ENCODE assay signal across 20 cellular contexts in the genomic region with DNA sequence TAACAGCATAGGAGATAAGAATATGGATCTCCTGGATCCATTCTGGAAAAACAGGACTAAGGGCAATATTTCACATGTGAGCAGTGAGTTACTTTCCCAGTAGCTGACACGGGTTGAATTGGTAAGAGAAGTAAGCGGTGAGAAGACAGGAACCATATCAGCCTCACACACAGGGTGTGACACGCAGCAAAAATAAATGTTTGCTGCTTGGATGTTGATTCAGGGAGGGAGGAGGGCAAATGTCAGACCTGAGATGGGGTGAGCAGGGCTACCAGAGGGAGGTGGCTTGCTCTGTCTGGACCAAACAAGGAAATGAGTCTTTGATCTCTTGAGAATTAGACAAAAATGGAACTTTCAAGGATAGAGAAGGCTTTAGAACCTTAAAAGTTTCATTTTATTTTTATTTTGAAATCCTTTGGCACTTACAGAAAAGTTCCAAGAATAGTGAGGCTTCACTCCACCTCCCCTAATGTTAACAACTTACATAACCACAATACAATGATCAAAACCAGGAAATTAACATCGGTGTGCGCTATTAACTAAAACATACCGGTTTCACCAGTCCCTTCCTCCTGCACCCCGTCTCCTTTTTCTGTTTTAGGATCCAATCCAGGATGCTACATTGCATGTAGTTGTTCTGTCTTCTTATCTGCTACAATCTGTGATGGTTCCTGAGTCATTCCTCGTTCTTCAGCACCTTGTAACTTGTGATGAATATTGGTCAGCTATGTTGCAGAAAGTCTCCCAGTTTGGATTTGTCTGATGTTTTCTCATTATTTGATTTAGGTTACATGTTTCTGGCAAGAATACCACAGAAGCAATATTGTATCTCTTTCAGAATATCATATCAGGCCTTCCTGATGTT. TPM values are rescaled to one million over a fixed set of nuclear protein-coding genes. Genes with fewer than 3 reads are reported as not detected.
DNase-seq lines count a peak whose midpoint lies in the region; ATAC-seq, FAIRE-seq and TF ChIP-seq lines count a peak whose summit lies in the region.
"Had no signal": no experiment of that assay in that cellular context is flagged by ENCODE, and none has a peak within 500 bp of the region (broad histone marks: within the 10 kb centered on the region; RNA-seq: fewer than 3 reads in every experiment).

No MANE protein-coding gene starts in this region.

- no peaks in the 10 kb centered on the region for H3K9me2 ChIP-seq in SK-N-SH

- no peak for TF ChIP-seq EP300 in SK-N-SH (IDR thresholded peaks at IDR 0.05; ENCODE audit: borderline replicate concordance in 1 of 2, low read depth in 1 of 2, low read length in 1 of 2)

- intact Hi-C loops in esophagus squamous epithelium (cut with DNase I) = no loop called here
- intact Hi-C loops in pancreas (cut with DNase I) = no loop called here
- intact Hi-C loops in left ventricle myocardium superior (cut with micrococcal nuclease) = no loop called here

- peaks cover 4% of the 10 kb centered on the region for H3F3A ChIP-seq in SK-N-SH (replicated peaks; ENCODE audit: insufficient read depth)

- no peaks in the 10 kb centered on the region for H3K4me1 Mint-ChIP-seq in activated CD4-positive, alpha-beta memory T cell treated with anti-CD3 and anti-CD28 coated beads, Interleukin-2, amount 10 ng/mL, durations not matched to agents 7 days and 5 days
- H3K4me1 Mint-ChIP-seq: activated CD4-positive, alpha-beta T cell treated with anti-CD3 and anti-CD28 coated beads, Interleukin-2, amount 10 ng/mL, durations not matched to agents 7 days and 5 days had no signal

- no peaks in the 10 kb centered on the region for H4K20me1 ChIP-seq in SK-N-SH (ENCODE audit: insufficient read depth)

- no peaks in the 10 kb centered on the region; a peak in 1 of 4 replicates for H3K4me1 ChIP-seq in SK-N-SH (ENCODE audit: control insufficient read depth in 1 of 2, insufficient read depth in 2 of 2, low read depth in 1 of 2, low read length in 1 of 2)
- peaks cover 0 to 15% (median 3%) of the 10 kb centered on the region in 3 donors for H3K4me1 ChIP-seq in esophagus squamous epithelium
- peaks cover 6 to 15% (median 14%) of the 10 kb centered on the region in 3 donors for H3K4me1 ChIP-seq in pancreas
- H3K4me1 ChIP-seq: gastroesophageal sphincter had no signal

- no peak for FAIRE-seq in pancreas (lab: Jason Lieb, UNC)
- FAIRE-seq: GM19239, kidney had no signal

- H3K27ac ChIP-seq in SK-N-SH (ENCODE audit: low read depth in 2 of 2, low read length in 1 of 2) (no peak overlapping the region), esophagus squamous epithelium (peak overlapping the region in 3 of 4 donors; percentile 7 to 38 (median 31)), pancreas (peak overlapping the region; percentile 35 to 77 (median 54))
- H3K27ac ChIP-seq: gastroesophageal sphincter, RWPE1 had no signal

- peaks cover 2% of the 10 kb centered on the region for H3K9me3 Mint-ChIP-seq in activated CD4-positive, alpha-beta memory T cell treated with anti-CD3 and anti-CD28 coated beads, Interleukin-2, amount 10 ng/mL, durations not matched to agents 7 days and 5 days
- H3K9me3 Mint-ChIP-seq: activated CD4-positive, alpha-beta T cell treated with anti-CD3 and anti-CD28 coated beads, Interleukin-2, amount 10 ng/mL, durations not matched to agents 7 days and 5 days; activated T-cell treated with anti-CD3 and anti-CD28 coated beads, Interleukin-2, amount 50 U/mL, for 24 hours had no signal

- H3K9me3 ChIP-seq in SK-N-SH (no peaks in the 10 kb centered on the region), esophagus squamous epithelium (peaks cover 0 to 3% (median 0%) of the 10 kb centered on the region in 3 donors), pancreas (no peaks in the 10 kb centered on the region)

- CTCF ChIA-PET in SK-N-SH (lab: Yijun Ruan, JAX) = interaction anchor here (1.0 to 3.6 kb wide), 2 partner anchors 14 to 186 kb away, joined by 3 to 13 read pairs; no protein-coding TSS in a partner anchor
- CTCF ChIA-PET in activated CD4-positive, alpha-beta memory T cell treated with anti-CD3 and anti-CD28 coated beads, Interleukin-2, amount 10 ng/mL, durations not matched to agents 7 days and 5 days (lab: Charles Lee) = interaction anchor here (1.2 to 1.4 kb wide), 2 partner anchors 9 to 15 kb away, joined by 4 read pairs; no protein-coding TSS in a partner anchor

- no peak overlapping the region for H3K4me2 ChIP-seq in SK-N-SH

- H3K36me3 Mint-ChIP-seq in activated CD4-positive, alpha-beta memory T cell treated with anti-CD3 and anti-CD28 coated beads, Interleukin-2, amount 10 ng/mL, durations not matched to agents 7 days and 5 days (ENCODE audit: low read depth) = no peaks in the 10 kb centered on the region

- H3K4me3 ChIP-seq in SK-N-SH (ENCODE audit: low read depth in 2 of 2, low read length in 1 of 2) = no peak overlapping the region
- H3K4me3 ChIP-seq in esophagus squamous epithelium = no peak overlapping the region
- H3K4me3 ChIP-seq in pancreas = no peak overlapping the region
- H3K4me3 ChIP-seq: gastroesophageal sphincter had no signal

- H3K36me3 ChIP-seq in SK-N-SH (replicated peaks in 1 of 2; ENCODE audit: control insufficient read depth in 1 of 2, insufficient read depth in 2 of 2, low read length in 1 of 2) (no peaks in the 10 kb centered on the region), esophagus squamous epithelium (no peaks in the 10 kb centered on the region), pancreas (no peaks in the 10 kb centered on the region)
- H3K36me3 ChIP-seq: gastroesophageal sphincter had no signal

- POLR2A ChIA-PET in SK-N-SH (lab: Yijun Ruan, JAX) = no interaction called here
- POLR2A ChIA-PET in activated CD4-positive, alpha-beta memory T cell treated with anti-CD3 and anti-CD28 coated beads, Interleukin-2, amount 10 ng/mL, durations not matched to agents 7 days and 5 days (lab: Charles Lee) = no interaction called here

- no peak for TF ChIP-seq RAD21 in SK-N-SH (IDR thresholded peaks at IDR 0.05; ENCODE audit: low read length)

- no peak overlapping the region for H3K9ac ChIP-seq in SK-N-SH

- ATAC-seq in pancreas = peak; percentile 92 to 99 (median 98)
- ATAC-seq in left ventricle myocardium superior = no peak
- ATAC-seq: gastroesophageal sphincter had no signal

- no peaks in the 10 kb centered on the region for H3K79me2 ChIP-seq in SK-N-SH (ENCODE audit: insufficient read depth)

- no peak for TF ChIP-seq CTCF in SK-N-SH (IDR thresholded peaks at IDR 0.05)
- TF ChIP-seq CTCF in esophagus squamous epithelium (IDR thresholded peaks at IDR 0.05) = no peak
- no peak for TF ChIP-seq CTCF in pancreas (IDR thresholded peaks at IDR 0.05)

- 61% methylated on average over 8 of the region's 8 CpGs for WGBS in SK-N-SH (ENCODE audit: low lambda C conversion rate)
- 50 to 52% methylated on average over 8 of the region's 8 CpGs for WGBS in esophagus squamous epithelium, 2 donors
- 17% methylated on average over 8 of the region's 8 CpGs for WGBS in pancreas, 2 donors

- H3K27ac Mint-ChIP-seq in activated CD4-positive, alpha-beta memory T cell treated with anti-CD3 and anti-CD28 coated beads, Interleukin-2, amount 10 ng/mL, durations not matched to agents 7 days and 5 days = no peak overlapping the region
- H3K27ac Mint-ChIP-seq: activated CD4-positive, alpha-beta T cell treated with anti-CD3 and anti-CD28 coated beads, Interleukin-2, amount 10 ng/mL, durations not matched to agents 7 days and 5 days; activated T-cell treated with anti-CD3 and anti-CD28 coated beads, Interleukin-2, amount 50 U/mL, for 24 hours; T-helper 2 cell treated with Interferon-gamma antibody and Interleukin-4, amounts not matched to agents 5 μg/mL and 100 μg/mL, for 36 hours had no signal

- no peak for TF ChIP-seq POLR2A in esophagus squamous epithelium (IDR thresholded peaks at IDR 0.05)

- H3K27me3 ChIP-seq in SK-N-SH (ENCODE audit: insufficient read depth) (no peaks in the 10 kb centered on the region), esophagus squamous epithelium (no peaks in the 10 kb centered on the region), pancreas (no peaks in the 10 kb centered on the region)
- H3K27me3 ChIP-seq: gastroesophageal sphincter had no signal

- H3K27me3 Mint-ChIP-seq in activated CD4-positive, alpha-beta memory T cell treated with anti-CD3 and anti-CD28 coated beads, Interleukin-2, amount 10 ng/mL, durations not matched to agents 7 days and 5 days = peaks cover 18% of the 10 kb centered on the region

- DNase-seq in ELR (ENCODE audit: low read depth) (peak; percentile 84), SK-N-SH (no peak), esophagus squamous epithelium (lab: John Stamatoyannopoulos, UW) (no peak), pancreas (peak in 3 of 6 donors; percentile 48 to 71 (median 66)), NCI-H526 (lab: John Stamatoyannopoulos, UW) (no peak), left ventricle myocardium superior (no peak)
- DNase-seq in activated CD4-positive, CD25-positive, alpha-beta regulatory T cell treated with anti-CD3 and anti-CD28 coated beads, Interleukin-2, amount 50 U/mL, for 72 hours = no peak
- DNase-seq in activated CD4-positive, alpha-beta memory T cell treated with anti-CD3 and anti-CD28 coated beads, Interleukin-2, amount 10 ng/mL, durations not matched to agents 7 days and 5 days = no peak
- DNase-seq: activated CD4-positive, alpha-beta T cell treated with anti-CD3 and anti-CD28 coated beads, Interleukin-2, amount 10 ng/mL, durations not matched to agents 7 days and 5 days; activated T-cell treated with anti-CD3 and anti-CD28 coated beads, Interleukin-2, amount 50 U/mL, for 24 hours; amniotic stem cell; GDM1; kidney; NCI-H1436; NCI-H510A; stimulated activated CD4-positive, alpha-beta T cell treated with anti-CD3 and anti-CD28 coated beads, Interleukin-2, amount 100 ng/mL, for 48 hours had no signal

- no peak overlapping the region for H2AFZ ChIP-seq in SK-N-SH (ENCODE audit: low read depth)

- no peak overlapping the region for H3K4me3 Mint-ChIP-seq in activated CD4-positive, alpha-beta memory T cell treated with anti-CD3 and anti-CD28 coated beads, Interleukin-2, amount 10 ng/mL, durations not matched to agents 7 days and 5 days
- H3K4me3 Mint-ChIP-seq: activated CD4-positive, alpha-beta T cell treated with anti-CD3 and anti-CD28 coated beads, Interleukin-2, amount 10 ng/mL, durations not matched to agents 7 days and 5 days; activated T-cell treated with anti-CD3 and anti-CD28 coated beads, Interleukin-2, amount 50 U/mL, for 24 hours; T-helper 2 cell treated with Interferon-gamma antibody and Interleukin-4, amounts not matched to agents 5 μg/mL and 100 μg/mL, for 36 hours had no signal

RNA-seq across cellular contexts. Expression of gene ARHGEF28, which starts 20.5 kb away (rescaled TPM):
- 3.7 and 4.2 TPM in 2 replicates for polyA plus RNA-seq in SK-N-SH (2012; rRNA removed)
- 2.6 and 2.8 TPM in 2 replicates for polyA plus RNA-seq in SK-N-SH (2012; cell fraction: cytosol; rRNA removed)
- 10.6 and 11.9 TPM in 2 replicates for polyA plus RNA-seq in SK-N-SH (2012; cell fraction: nucleus; rRNA removed)
- total RNA-seq in esophagus squamous epithelium = 10 to 100 TPM in 3 of 4 donors, 1 to 10 TPM in 1; 9.2 to 34.3 (median 12.7) TPM
- total RNA-seq in pancreas = 10 to 100 TPM; 18.2 to 36.2 (median 27.9) TPM
- polyA plus RNA-seq in pancreas = 10 to 100 TPM; 14.9 to 20.3 TPM
- not detected for total RNA-seq in activated CD4-positive, alpha-beta memory T cell treated with anti-CD3 and anti-CD28 coated beads, Interleukin-2, amount 10 ng/mL, durations not matched to agents 7 days and 5 days
- 3.5 TPM for total RNA-seq in left ventricle myocardium superior
- total RNA-seq: activated CD4-positive, alpha-beta T cell treated with anti-CD3 and anti-CD28 coated beads, Interleukin-2, amount 10 ng/mL, durations not matched to agents 7 days and 5 days had no signal

RNA-seq across cellular contexts. Expression of gene UTP15, which starts 39.9 kb away (rescaled TPM):
- polyA plus RNA-seq in SK-N-SH (2012; rRNA removed) (10.2 and 12.6 TPM in 2 replicates), pancreas (1 to 10 TPM; 1.9 to 4.5 TPM)
- 6.1 and 7.9 TPM in 2 replicates for polyA plus RNA-seq in SK-N-SH (2012; cell fraction: cytosol; rRNA removed)
- 50.8 and 77.7 TPM in 2 replicates for polyA plus RNA-seq in SK-N-SH (2012; cell fraction: nucleus; rRNA removed)
- total RNA-seq in esophagus squamous epithelium (10 to 100 TPM; 12.8 to 31.7 (median 24.1) TPM), pancreas (1 to 10 TPM; 3.0 to 8.2 (median 6.9) TPM), left ventricle myocardium superior (11.3 TPM)
- 10 to 100 TPM; 15.1 to 15.4 TPM for total RNA-seq in activated CD4-positive, alpha-beta memory T cell treated with anti-CD3 and anti-CD28 coated beads, Interleukin-2, amount 10 ng/mL, durations not matched to agents 7 days and 5 days

RNA-seq across cellular contexts. Expression of gene ANKRA2, which starts 40.0 kb away (rescaled TPM):
- polyA plus RNA-seq in SK-N-SH (2012; rRNA removed) (14.5 and 20.5 TPM in 2 replicates), pancreas (10 to 100 TPM; 10.6 to 20.4 TPM)
- polyA plus RNA-seq in SK-N-SH (2012; cell fraction: cytosol; rRNA removed) = 16.8 and 18.9 TPM in 2 replicates
- 21.7 and 38.5 TPM in 2 replicates for polyA plus RNA-seq in SK-N-SH (2012; cell fraction: nucleus; rRNA removed)
- total RNA-seq in esophagus squamous epithelium (10 to 100 TPM in 3 of 4 donors, 1 to 10 TPM in 1; 7.1 to 35.3 (median 15.2) TPM), pancreas (10 to 100 TPM in 2 of 6 donors, 1 to 10 TPM in 4; 6.9 to 15.7 (median 9.6) TPM), left ventricle myocardium superior (14.1 TPM)
- 10 to 100 TPM; 23.9 to 27.1 TPM for total RNA-seq in activated CD4-positive, alpha-beta memory T cell treated with anti-CD3 and anti-CD28 coated beads, Interleukin-2, amount 10 ng/mL, durations not matched to agents 7 days and 5 days

Comparison
In these comparisons a context has a peak if more than half of its experiments do, and no peak if none do; other contexts are left out.
1. H3K27ac ChIP-seq: peak in esophagus squamous epithelium (3 of 4) and pancreas (4 of 4); none in SK-N-SH (0 of 2).